In genomic region chr11:10021563-10021962, GRCh38 we compare ENCODE assay signal across 23 cellular contexts.
A peak's percentile ranks its signal among the peaks of the same experiment; 100 is the strongest.
DNase-seq lines count a peak whose midpoint lies in the region; ATAC-seq and TF ChIP-seq lines count a peak whose summit lies in the region.
"Had no signal": no experiment of that assay in that cellular context is flagged by ENCODE, and none has a peak within 500 bp of the region (broad histone marks: within the 10 kb centered on the region; RNA-seq: fewer than 3 reads in every experiment).

No MANE protein-coding gene starts in this region.

- peaks cover 23% of the 10 kb centered on the region for H3K4me1 ChIP-seq in endodermal cell (ENCODE audit: control insufficient read depth, insufficient read depth, low read length)

- H3K27me3 Mint-ChIP-seq in endodermal cell (ENCODE audit: insufficient read depth) = no peaks in the 10 kb centered on the region
- H3K27me3 Mint-ChIP-seq: activated CD8-positive, alpha-beta T cell treated with anti-CD3 and anti-CD28 coated beads for 36 hours had no signal

- H3K27ac Mint-ChIP-seq in endodermal cell = peak overlapping the region; percentile 89
- H3K27ac Mint-ChIP-seq in stimulated activated effector memory CD8-positive, alpha-beta T cell treated with anti-CD3 and anti-CD28 coated beads, Interleukin-12 subunit alpha, Interleukin-12 subunit beta, amount 100 ng/mL, for 72 hours = peak overlapping the region; percentile 47
- H3K27ac Mint-ChIP-seq: activated CD8-positive, alpha-beta T cell treated with anti-CD3 and anti-CD28 coated beads for 36 hours had no signal

- no peaks in the 10 kb centered on the region for H3K36me3 Mint-ChIP-seq in endodermal cell (ENCODE audit: low read depth)
- H3K36me3 Mint-ChIP-seq in stimulated activated effector memory CD8-positive, alpha-beta T cell treated with anti-CD3 and anti-CD28 coated beads, Interleukin-12 subunit alpha, Interleukin-12 subunit beta, amount 100 ng/mL, for 72 hours = no peaks in the 10 kb centered on the region

- H3K9me3 ChIP-seq in endodermal cell (ENCODE audit: control insufficient read depth, low read length) = no peaks in the 10 kb centered on the region
- H3K9me3 ChIP-seq: adrenal gland, heart right ventricle, SJSA1, upper lobe of left lung had no signal

- H3K4me3 ChIP-seq in endodermal cell (ENCODE audit: low read length) = peak overlapping the region; percentile 56
- H3K4me3 ChIP-seq: adrenal gland, heart right ventricle, PC-9, SJSA1, smooth muscle cell, upper lobe of left lung had no signal

- DNase-seq in NCI-H1417 (lab: John Stamatoyannopoulos, UW) = peak in 2 of 3 experiments; percentile 1 to 41
- DNase-seq in NCI-H1417 treated with DMSO at 0.1 percent for 48 hours (lab: John Stamatoyannopoulos, UW) = no peak
- DNase-seq in OCI-M1 (lab: John Stamatoyannopoulos, UW) = peak; percentile 29
- no peak for DNase-seq in endodermal cell
- no peak for DNase-seq in stimulated activated effector memory CD8-positive, alpha-beta T cell treated with anti-CD3 and anti-CD28 coated beads, Interleukin-12 subunit alpha, Interleukin-12 subunit beta, amount 100 ng/mL, for 72 hours (ENCODE audit: low spot score in 2 of 2)
- DNase-seq in DMS53 (lab: John Stamatoyannopoulos, UW) = no peak
- no peak for DNase-seq in GM10266 (ENCODE audit: extremely low spot score)
- DNase-seq: 8988T; activated CD8-positive, alpha-beta T cell treated with anti-CD3 and anti-CD28 coated beads for 36 hours; activated T-cell treated with anti-CD3 and anti-CD28 coated beads, Interleukin-2, amount 50 U/mL, for 1 hour; adrenal gland; EL; heart right ventricle; immature natural killer cell; left ventricle myocardium superior; NCI-H1694 treated with DMSO at 0.1 percent for 48 hours; NCI-H226; PC-9; upper lobe of left lung had no signal

- H3K4me3 Mint-ChIP-seq in endodermal cell = peak overlapping the region; percentile 7
- no peak overlapping the region for H3K4me3 Mint-ChIP-seq in stimulated activated effector memory CD8-positive, alpha-beta T cell treated with anti-CD3 and anti-CD28 coated beads, Interleukin-12 subunit alpha, Interleukin-12 subunit beta, amount 100 ng/mL, for 72 hours
- H3K4me3 Mint-ChIP-seq: activated CD8-positive, alpha-beta T cell treated with anti-CD3 and anti-CD28 coated beads for 36 hours; immature natural killer cell had no signal

- 20 to 60% methylated on average over 1 to 2 of the region's 2 CpGs for WGBS in endodermal cell (ENCODE audit: insufficient coverage in 1 of 2, insufficient read length in 1 of 2), 2 experiments

- H3K27me3 ChIP-seq in endodermal cell (ENCODE audit: control insufficient read depth, insufficient read depth, low read length, poor library complexity, severe bottlenecking) = no peaks in the 10 kb centered on the region
- H3K27me3 ChIP-seq: adrenal gland, heart right ventricle, SJSA1, upper lobe of left lung had no signal

- H3K27ac ChIP-seq in endodermal cell (ENCODE audit: low read depth, low read length) = no peak overlapping the region
- H3K27ac ChIP-seq: adrenal gland, heart right ventricle, PC-9, SJSA1, upper lobe of left lung had no signal

- TF ChIP-seq CTCF in endodermal cell (conservative IDR thresholded peaks at IDR 0.05) (no peak), GM10266 (IDR thresholded peaks at IDR 0.05; ENCODE audit: control insufficient read depth, insufficient read depth, low read depth, missing control alignments) (no peak)

- no peaks in the 10 kb centered on the region for H3K9me3 Mint-ChIP-seq in endodermal cell
- H3K9me3 Mint-ChIP-seq in stimulated activated effector memory CD8-positive, alpha-beta T cell treated with anti-CD3 and anti-CD28 coated beads, Interleukin-12 subunit alpha, Interleukin-12 subunit beta, amount 100 ng/mL, for 72 hours = no peaks in the 10 kb centered on the region
- H3K9me3 Mint-ChIP-seq: activated CD8-positive, alpha-beta T cell treated with anti-CD3 and anti-CD28 coated beads for 36 hours; immature natural killer cell had no signal

- H3K9ac ChIP-seq in endodermal cell (ENCODE audit: extremely low read depth, low read length, poor library complexity, severe bottlenecking) = no peak overlapping the region

- no peaks in the 10 kb centered on the region for H3K36me3 ChIP-seq in endodermal cell (ENCODE audit: control insufficient read depth, insufficient read depth, low read length)
- H3K36me3 ChIP-seq: adrenal gland, SJSA1, upper lobe of left lung had no signal

- no peak for ATAC-seq in stimulated activated effector memory CD8-positive, alpha-beta T cell treated with anti-CD3 and anti-CD28 coated beads, Interleukin-12 subunit alpha, Interleukin-12 subunit beta, amount 100 ng/mL, for 72 hours
- no peak for ATAC-seq in HG03280 (IDR thresholded peaks at IDR 0.05; ENCODE audit: unreplicated experiment)
- ATAC-seq: activated CD4-positive, CD25-positive, alpha-beta regulatory T cell treated with anti-CD3 and anti-CD28 coated beads, Interleukin-2, amount 50 U/mL, for 24 hours; activated CD8-positive, alpha-beta T cell treated with anti-CD3 and anti-CD28 coated beads for 36 hours; heart right ventricle; left ventricle myocardium superior had no signal

- H3K4me1 Mint-ChIP-seq in endodermal cell = peaks cover 32% of the 10 kb centered on the region
- H3K4me1 Mint-ChIP-seq in stimulated activated effector memory CD8-positive, alpha-beta T cell treated with anti-CD3 and anti-CD28 coated beads, Interleukin-12 subunit alpha, Interleukin-12 subunit beta, amount 100 ng/mL, for 72 hours = no peaks in the 10 kb centered on the region

Comparison
In these comparisons a context has a peak if more than half of its experiments do, and no peak if none do; other contexts are left out.
1. DNase-seq: peak in NCI-H1417 (2 of 3) and OCI-M1 (single experiment); none in NCI-H1417 treated with DMSO at 0.1 percent for 48 hours (single experiment), endodermal cell (single experiment), stimulated activated effector memory CD8-positive, alpha-beta T cell treated with anti-CD3 and anti-CD28 coated beads, Interleukin-12 subunit alpha, Interleukin-12 subunit beta, amount 100 ng/mL, for 72 hours (0 of 2), DMS53 (single experiment) and GM10266 (single experiment).